10 cellular contexts compared by ENCODE assay signal in the genomic region with DNA sequence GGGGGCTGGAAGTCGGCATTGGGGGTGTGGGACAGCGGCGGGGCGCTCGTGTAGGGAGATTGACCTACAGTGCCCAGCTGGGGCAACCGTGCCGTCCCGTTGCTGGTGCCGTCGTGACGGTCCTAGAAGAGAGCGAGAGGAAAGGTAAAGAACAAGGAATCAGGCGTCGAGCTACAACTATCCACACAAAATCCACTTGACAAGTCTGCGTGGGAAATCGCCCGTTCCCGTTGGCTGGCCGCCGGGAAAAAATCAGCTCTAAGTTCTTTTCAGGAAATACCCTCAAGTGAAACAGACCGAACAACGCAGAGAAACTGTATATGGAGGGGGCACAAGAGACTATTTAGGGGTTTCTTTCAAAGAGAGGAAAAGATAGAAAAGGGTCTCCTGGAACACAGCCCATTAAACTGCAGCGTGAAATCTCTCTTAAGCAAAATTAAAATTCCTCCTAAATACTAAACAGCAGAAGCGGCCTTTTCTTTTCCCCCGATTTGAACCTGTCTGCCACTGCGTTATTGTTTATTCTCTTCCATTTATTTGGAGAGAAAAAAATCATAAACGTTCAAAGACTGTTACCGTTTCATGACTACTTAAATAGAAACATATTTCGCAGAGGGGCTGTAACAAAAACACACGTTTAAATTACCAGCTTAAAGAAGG. TPM values are rescaled to one million over a fixed set of nuclear protein-coding genes. Genes with fewer than 3 reads are reported as not detected.
DNase-seq lines count a peak whose midpoint lies in the region; ATAC-seq and TF ChIP-seq lines count a peak whose summit lies in the region.
"Had no signal": no experiment of that assay in that cellular context is flagged by ENCODE, and none has a peak within 500 bp of the region (broad histone marks: within the 10 kb centered on the region; RNA-seq: fewer than 3 reads in every experiment).

No MANE protein-coding gene starts in this region.

- no peaks in the 10 kb centered on the region for H3K9me3 ChIP-seq in HEK293 (ENCODE audit: control insufficient read depth, insufficient read depth, low read depth, low read length)
- H3K9me3 ChIP-seq in testis: no peaks in the 10 kb centered on the region

- 4 to 7% methylated on average over 30 of the region's 30 CpGs for WGBS in testis, 2 donors

- no peak for ATAC-seq in activated naive CD8-positive, alpha-beta T cell treated with anti-CD3 and anti-CD28 coated beads, Interleukin-2, amount 10 ng/mL, durations not matched to agents 7 days and 5 days (ENCODE audit: low read depth)
- ATAC-seq in memory B cell (ENCODE audit: low read depth): no peak

- POLR2A ChIA-PET in HEK293 (lab: Yijun Ruan, JAX): interaction anchor here (0.6 to 3.5 kb wide), 7 partner anchors 8 to 310 kb away, joined by 3 to 22 read pairs (median 4); no protein-coding TSS in a partner anchor
- POLR2A ChIA-PET in activated naive CD8-positive, alpha-beta T cell treated with anti-CD3 and anti-CD28 coated beads, Interleukin-2, amount 10 ng/mL, durations not matched to agents 7 days and 5 days (lab: Charles Lee): no interaction called here

- CTCF ChIA-PET in HEK293 (lab: Yijun Ruan, JAX): interaction anchor here (0.5 to 2.2 kb wide), 4 partner anchors 19 to 1427 kb away, joined by 3 to 8 read pairs (median 3); no protein-coding TSS in a partner anchor

- H3K27ac Mint-ChIP-seq in activated naive CD8-positive, alpha-beta T cell treated with anti-CD3 and anti-CD28 coated beads, Interleukin-2, amount 10 ng/mL, durations not matched to agents 7 days and 5 days: peak overlapping the region; percentile 65
- H3K27ac Mint-ChIP-seq in memory B cell: peak overlapping the region; percentile 91

- TF ChIP-seq POLR2A in testis (IDR thresholded peaks at IDR 0.05): no peak

- H3K36me3 ChIP-seq in HEK293 (ENCODE audit: control insufficient read depth in 2 of 2, insufficient read depth in 1 of 2, low read length in 2 of 2) (peaks cover 3 to 34% of the 10 kb centered on the region in 2 experiments; a peak in 2 of 3 replicates), testis (ENCODE audit: low read depth, missing control alignments) (no peaks in the 10 kb centered on the region)

- DNase-seq in AG09309 (ENCODE audit: low read depth) (no peak), memory B cell (ENCODE audit: low spot score in 2 of 2) (no peak), globus pallidus (ENCODE audit: low spot score) (no peak), testis (no peak), NCI-H524 (lab: John Stamatoyannopoulos, UW) (no peak), hepatic stellate cell (ENCODE audit: low spot score) (no peak)
- no peak for DNase-seq in activated naive CD8-positive, alpha-beta T cell treated with anti-CD3 and anti-CD28 coated beads, Interleukin-2, amount 10 ng/mL, durations not matched to agents 7 days and 5 days
- DNase-seq: MV-4-11, SW 1271 had no signal

- intact Hi-C loops in testis (cut with DNase I; ENCODE audit: low total_unique reads): no loop called here

- peaks cover 28% of the 10 kb centered on the region for H3K4me1 Mint-ChIP-seq in activated naive CD8-positive, alpha-beta T cell treated with anti-CD3 and anti-CD28 coated beads, Interleukin-2, amount 10 ng/mL, durations not matched to agents 7 days and 5 days
- peaks cover 14% of the 10 kb centered on the region for H3K4me1 Mint-ChIP-seq in memory B cell

- H3K27ac ChIP-seq in HEK293 (ENCODE audit: extremely low read depth, low read depth, low read length) (peak overlapping the region; percentile 99), testis (no peak overlapping the region)

- peaks cover 14% of the 10 kb centered on the region for H3K36me3 Mint-ChIP-seq in activated naive CD8-positive, alpha-beta T cell treated with anti-CD3 and anti-CD28 coated beads, Interleukin-2, amount 10 ng/mL, durations not matched to agents 7 days and 5 days
- H3K36me3 Mint-ChIP-seq in memory B cell: peaks cover 15% of the 10 kb centered on the region

- peak overlapping the region; percentile 67 for H3K4me3 Mint-ChIP-seq in activated naive CD8-positive, alpha-beta T cell treated with anti-CD3 and anti-CD28 coated beads, Interleukin-2, amount 10 ng/mL, durations not matched to agents 7 days and 5 days
- H3K4me3 Mint-ChIP-seq in memory B cell: peak overlapping the region; percentile 48

- H3K4me3 ChIP-seq in AG09309 (ENCODE audit: control insufficient read depth, low read depth, low read length) (peak overlapping the region; percentile 66), HEK293 (ENCODE audit: low read depth, low read length) (peak overlapping the region; percentile 88), testis (no peak overlapping the region)

- peaks cover 13% of the 10 kb centered on the region for H3K9me3 Mint-ChIP-seq in activated naive CD8-positive, alpha-beta T cell treated with anti-CD3 and anti-CD28 coated beads, Interleukin-2, amount 10 ng/mL, durations not matched to agents 7 days and 5 days
- peaks cover 17% of the 10 kb centered on the region for H3K9me3 Mint-ChIP-seq in memory B cell

- peaks cover 31% of the 10 kb centered on the region for H3K4me1 ChIP-seq in HEK293 (ENCODE audit: control insufficient read depth, insufficient read depth, low read length)
- H3K4me1 ChIP-seq in testis: peaks cover 16% of the 10 kb centered on the region

- H3K27me3 Mint-ChIP-seq in activated naive CD8-positive, alpha-beta T cell treated with anti-CD3 and anti-CD28 coated beads, Interleukin-2, amount 10 ng/mL, durations not matched to agents 7 days and 5 days: peaks cover 90% of the 10 kb centered on the region
- H3K27me3 Mint-ChIP-seq in memory B cell: peaks cover 29% of the 10 kb centered on the region

- TF ChIP-seq CTCF in AG09309 (IDR thresholded peaks at IDR 0.05; ENCODE audit: control insufficient read depth, insufficient read depth, low read depth, low read length, missing control alignments) (no peak), HEK293 (tag by site-specific recombination; IDR thresholded peaks at IDR 0.05) (no peak), testis (IDR thresholded peaks at IDR 0.05) (no peak)

- no peaks in the 10 kb centered on the region for H3K27me3 ChIP-seq in testis

TF ChIP-seq in HEK293, 187 proteins besides CTCF, POLR2A, EP300 and RAD21 (continues in another document):
- TF ChIP-seq ZFHX2 (tag by site-specific recombination; conservative IDR thresholded peaks at IDR 0.05) (peak; percentile 6; the same call in 1 of the 2 replicates), ZNF626 (tag by site-specific recombination; IDR thresholded peaks at IDR 0.05) (no peak), ZNF514 (tag by site-specific recombination; IDR thresholded peaks at IDR 0.05) (no peak), GLI2 (tag by site-specific recombination; IDR thresholded peaks at IDR 0.05; ENCODE audit: borderline replicate concordance, low read depth) (no peak), ZNF521 (tag by site-specific recombination; IDR thresholded peaks at IDR 0.05) (no peak), ZNF112 (tag by site-specific recombination; IDR thresholded peaks at IDR 0.05) (no peak)
- TF ChIP-seq, protein P1, sequence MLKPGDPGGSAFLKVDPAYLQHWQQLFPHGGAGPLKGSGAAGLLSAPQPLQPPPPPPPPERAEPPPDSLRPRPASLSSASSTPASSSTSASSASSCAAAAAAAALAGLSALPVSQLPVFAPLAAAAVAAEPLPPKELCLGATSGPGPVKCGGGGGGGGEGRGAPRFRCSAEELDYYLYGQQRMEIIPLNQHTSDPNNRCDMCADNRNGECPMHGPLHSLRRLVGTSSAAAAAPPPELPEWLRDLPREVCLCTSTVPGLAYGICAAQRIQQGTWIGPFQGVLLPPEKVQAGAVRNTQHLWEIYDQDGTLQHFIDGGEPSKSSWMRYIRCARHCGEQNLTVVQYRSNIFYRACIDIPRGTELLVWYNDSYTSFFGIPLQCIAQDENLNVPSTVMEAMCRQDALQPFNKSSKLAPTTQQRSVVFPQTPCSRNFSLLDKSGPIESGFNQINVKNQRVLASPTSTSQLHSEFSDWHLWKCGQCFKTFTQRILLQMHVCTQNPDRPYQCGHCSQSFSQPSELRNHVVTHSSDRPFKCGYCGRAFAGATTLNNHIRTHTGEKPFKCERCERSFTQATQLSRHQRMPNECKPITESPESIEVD (tag by site-specific recombination; IDR thresholded peaks at IDR 0.05): peak; percentile 26; the same call in 1 of the 2 replicates
- TF ChIP-seq, protein P2, sequence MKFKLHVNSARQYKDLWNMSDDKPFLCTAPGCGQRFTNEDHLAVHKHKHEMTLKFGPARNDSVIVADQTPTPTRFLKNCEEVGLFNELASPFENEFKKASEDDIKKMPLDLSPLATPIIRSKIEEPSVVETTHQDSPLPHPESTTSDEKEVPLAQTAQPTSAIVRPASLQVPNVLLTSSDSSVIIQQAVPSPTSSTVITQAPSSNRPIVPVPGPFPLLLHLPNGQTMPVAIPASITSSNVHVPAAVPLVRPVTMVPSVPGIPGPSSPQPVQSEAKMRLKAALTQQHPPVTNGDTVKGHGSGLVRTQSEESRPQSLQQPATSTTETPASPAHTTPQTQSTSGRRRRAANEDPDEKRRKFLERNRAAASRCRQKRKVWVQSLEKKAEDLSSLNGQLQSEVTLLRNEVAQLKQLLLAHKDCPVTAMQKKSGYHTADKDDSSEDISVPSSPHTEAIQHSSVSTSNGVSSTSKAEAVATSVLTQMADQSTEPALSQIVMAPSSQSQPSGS (tag by site-specific recombination; IDR thresholded peaks at IDR 0.05; ENCODE audit: low read depth): no peak
- TF ChIP-seq, protein P3, sequence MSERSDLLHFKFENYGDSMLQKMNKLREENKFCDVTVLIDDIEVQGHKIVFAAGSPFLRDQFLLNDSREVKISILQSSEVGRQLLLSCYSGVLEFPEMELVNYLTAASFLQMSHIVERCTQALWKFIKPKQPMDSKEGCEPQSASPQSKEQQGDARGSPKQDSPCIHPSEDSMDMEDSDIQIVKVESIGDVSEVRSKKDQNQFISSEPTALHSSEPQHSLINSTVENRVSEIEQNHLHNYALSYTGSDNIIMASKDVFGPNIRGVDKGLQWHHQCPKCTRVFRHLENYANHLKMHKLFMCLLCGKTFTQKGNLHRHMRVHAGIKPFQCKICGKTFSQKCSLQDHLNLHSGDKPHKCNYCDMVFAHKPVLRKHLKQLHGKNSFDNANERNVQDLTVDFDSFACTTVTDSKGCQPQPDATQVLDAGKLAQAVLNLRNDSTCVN (tag by site-specific recombination; optimal IDR thresholded peaks at IDR 0.05): peak; percentile 27

RNA-seq across cellular contexts. Expression of a gene that starts 4.5 kb away (rescaled TPM):
- not detected for total RNA-seq in activated naive CD8-positive, alpha-beta T cell treated with anti-CD3 and anti-CD28 coated beads, Interleukin-2, amount 10 ng/mL, durations not matched to agents 7 days and 5 days
- 1 to 10 TPM; 2.7 to 4.8 TPM for total RNA-seq in testis
- 3.3 TPM for polyA plus RNA-seq in testis (ENCODE audit: insufficient read depth, low read depth, low replicate concordance)

Comparison
In these comparisons a context has a peak if more than half of its experiments do, and no peak if none do; other contexts are left out.
1. H3K4me3 ChIP-seq: peak in AG09309 (single experiment) and HEK293 (single experiment); none in testis (0 of 2).